1 cellular context compared by ENCODE assay signal in genomic region chr19:17555929-17556813, GRCh38.
A peak's percentile ranks its signal among the peaks of the same experiment; 100 is the strongest.
TF ChIP-seq lines count a peak whose summit lies in the region.

No MANE protein-coding gene starts in this region.

TF ChIP-seq in HepG2, 621 proteins besides CTCF, POLR2A, EP300 and RAD21 (continued from another document and continues in another):
- no peak for TF ChIP-seq ZNF260 (CRISPR knock-in tag; IDR thresholded peaks at IDR 0.05; ENCODE audit: borderline replicate concordance, low read depth)
- TF ChIP-seq HNRNPUL1 (IDR thresholded peaks at IDR 0.05; ENCODE audit: low read depth, low read length) = no peak
- no peak for TF ChIP-seq ZKSCAN5 (CRISPR knock-in tag; IDR thresholded peaks at IDR 0.05)
- 0 out of 2 replicates have a peak, but pooled peaks have one; percentile 39 for TF ChIP-seq PCBP1 (IDR thresholded peaks at IDR 0.05; ENCODE audit: borderline replicate concordance, low read depth, low read length)
- TF ChIP-seq ZNF30 (CRISPR knock-in tag; IDR thresholded peaks at IDR 0.05) = no peak
- TF ChIP-seq NFRKB (IDR thresholded peaks at IDR 0.05) = no peak
- TF ChIP-seq ELF1 (CRISPR knock-in tag; IDR thresholded peaks at IDR 0.05) = no peak
- no peak for TF ChIP-seq ATF6 (CRISPR knock-in tag; conservative IDR thresholded peaks at IDR 0.05)
- TF ChIP-seq, protein P1, sequence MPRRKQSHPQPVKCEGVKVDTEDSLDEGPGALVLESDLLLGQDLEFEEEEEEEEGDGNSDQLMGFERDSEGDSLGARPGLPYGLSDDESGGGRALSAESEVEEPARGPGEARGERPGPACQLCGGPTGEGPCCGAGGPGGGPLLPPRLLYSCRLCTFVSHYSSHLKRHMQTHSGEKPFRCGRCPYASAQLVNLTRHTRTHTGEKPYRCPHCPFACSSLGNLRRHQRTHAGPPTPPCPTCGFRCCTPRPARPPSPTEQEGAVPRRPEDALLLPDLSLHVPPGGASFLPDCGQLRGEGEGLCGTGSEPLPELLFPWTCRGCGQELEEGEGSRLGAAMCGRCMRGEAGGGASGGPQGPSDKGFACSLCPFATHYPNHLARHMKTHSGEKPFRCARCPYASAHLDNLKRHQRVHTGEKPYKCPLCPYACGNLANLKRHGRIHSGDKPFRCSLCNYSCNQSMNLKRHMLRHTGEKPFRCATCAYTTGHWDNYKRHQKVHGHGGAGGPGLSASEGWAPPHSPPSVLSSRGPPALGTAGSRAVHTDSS (CRISPR knock-in tag; conservative IDR thresholded peaks at IDR 0.05) = no peak
- TF ChIP-seq ZFP36L1 (CRISPR knock-in tag; IDR thresholded peaks at IDR 0.05) = no peak
- TF ChIP-seq HHEX (CRISPR knock-in tag; IDR thresholded peaks at IDR 0.05) = no peak
- TF ChIP-seq, protein P2, sequence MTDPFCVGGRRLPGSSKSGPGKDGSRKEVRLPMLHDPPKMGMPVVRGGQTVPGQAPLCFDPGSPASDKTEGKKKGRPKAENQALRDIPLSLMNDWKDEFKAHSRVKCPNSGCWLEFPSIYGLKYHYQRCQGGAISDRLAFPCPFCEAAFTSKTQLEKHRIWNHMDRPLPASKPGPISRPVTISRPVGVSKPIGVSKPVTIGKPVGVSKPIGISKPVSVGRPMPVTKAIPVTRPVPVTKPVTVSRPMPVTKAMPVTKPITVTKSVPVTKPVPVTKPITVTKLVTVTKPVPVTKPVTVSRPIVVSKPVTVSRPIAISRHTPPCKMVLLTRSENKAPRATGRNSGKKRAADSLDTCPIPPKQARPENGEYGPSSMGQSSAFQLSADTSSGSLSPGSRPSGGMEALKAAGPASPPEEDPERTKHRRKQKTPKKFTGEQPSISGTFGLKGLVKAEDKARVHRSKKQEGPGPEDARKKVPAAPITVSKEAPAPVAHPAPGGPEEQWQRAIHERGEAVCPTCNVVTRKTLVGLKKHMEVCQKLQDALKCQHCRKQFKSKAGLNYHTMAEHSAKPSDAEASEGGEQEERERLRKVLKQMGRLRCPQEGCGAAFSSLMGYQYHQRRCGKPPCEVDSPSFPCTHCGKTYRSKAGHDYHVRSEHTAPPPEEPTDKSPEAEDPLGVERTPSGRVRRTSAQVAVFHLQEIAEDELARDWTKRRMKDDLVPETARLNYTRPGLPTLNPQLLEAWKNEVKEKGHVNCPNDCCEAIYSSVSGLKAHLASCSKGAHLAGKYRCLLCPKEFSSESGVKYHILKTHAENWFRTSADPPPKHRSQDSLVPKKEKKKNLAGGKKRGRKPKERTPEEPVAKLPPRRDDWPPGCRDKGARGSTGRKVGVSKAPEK (CRISPR knock-in tag; IDR thresholded peaks at IDR 0.05; ENCODE audit: borderline replicate concordance) = no peak
- TF ChIP-seq ZNF503 (CRISPR knock-in tag; IDR thresholded peaks at IDR 0.05) = 0 out of 2 replicates have a peak, but pooled peaks have one; percentile 26
- no peak for TF ChIP-seq NFKB2 (CRISPR knock-in tag; IDR thresholded peaks at IDR 0.05; ENCODE audit: borderline replicate concordance)
- TF ChIP-seq ZKSCAN8 (CRISPR knock-in tag; IDR thresholded peaks at IDR 0.05; ENCODE audit: borderline replicate concordance) = no peak
- no peak for TF ChIP-seq ZNF766 (CRISPR knock-in tag; IDR thresholded peaks at IDR 0.05; ENCODE audit: borderline replicate concordance)
- no peak for TF ChIP-seq ZNF460 (CRISPR knock-in tag; IDR thresholded peaks at IDR 0.05; ENCODE audit: borderline replicate concordance)
- TF ChIP-seq, protein P3, sequence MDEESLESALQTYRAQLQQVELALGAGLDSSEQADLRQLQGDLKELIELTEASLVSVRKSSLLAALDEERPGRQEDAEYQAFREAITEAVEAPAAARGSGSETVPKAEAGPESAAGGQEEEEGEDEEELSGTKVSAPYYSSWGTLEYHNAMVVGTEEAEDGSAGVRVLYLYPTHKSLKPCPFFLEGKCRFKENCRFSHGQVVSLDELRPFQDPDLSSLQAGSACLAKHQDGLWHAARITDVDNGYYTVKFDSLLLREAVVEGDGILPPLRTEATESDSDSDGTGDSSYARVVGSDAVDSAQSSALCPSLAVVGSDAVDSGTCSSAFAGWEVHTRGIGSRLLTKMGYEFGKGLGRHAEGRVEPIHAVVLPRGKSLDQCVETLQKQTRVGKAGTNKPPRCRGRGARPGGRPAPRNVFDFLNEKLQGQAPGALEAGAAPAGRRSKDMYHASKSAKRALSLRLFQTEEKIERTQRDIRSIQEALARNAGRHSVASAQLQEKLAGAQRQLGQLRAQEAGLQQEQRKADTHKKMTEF (CRISPR knock-in tag; IDR thresholded peaks at IDR 0.05) = peak; percentile 16; the same call in 1 of the 2 replicates
- TF ChIP-seq ZFP36 (IDR thresholded peaks at IDR 0.05; ENCODE audit: borderline replicate concordance, low read depth, low read length, partially characterized antibody) = no peak
- TF ChIP-seq ZNF354B (CRISPR knock-in tag; IDR thresholded peaks at IDR 0.05) = no peak
- 0 out of 2 replicates have a peak, but pooled peaks have one; percentile 66 for TF ChIP-seq ZBTB7B (CRISPR knock-in tag; IDR thresholded peaks at IDR 0.05)
- TF ChIP-seq ZNF879 (CRISPR knock-in tag; IDR thresholded peaks at IDR 0.05) = no peak
- TF ChIP-seq, protein P4, sequence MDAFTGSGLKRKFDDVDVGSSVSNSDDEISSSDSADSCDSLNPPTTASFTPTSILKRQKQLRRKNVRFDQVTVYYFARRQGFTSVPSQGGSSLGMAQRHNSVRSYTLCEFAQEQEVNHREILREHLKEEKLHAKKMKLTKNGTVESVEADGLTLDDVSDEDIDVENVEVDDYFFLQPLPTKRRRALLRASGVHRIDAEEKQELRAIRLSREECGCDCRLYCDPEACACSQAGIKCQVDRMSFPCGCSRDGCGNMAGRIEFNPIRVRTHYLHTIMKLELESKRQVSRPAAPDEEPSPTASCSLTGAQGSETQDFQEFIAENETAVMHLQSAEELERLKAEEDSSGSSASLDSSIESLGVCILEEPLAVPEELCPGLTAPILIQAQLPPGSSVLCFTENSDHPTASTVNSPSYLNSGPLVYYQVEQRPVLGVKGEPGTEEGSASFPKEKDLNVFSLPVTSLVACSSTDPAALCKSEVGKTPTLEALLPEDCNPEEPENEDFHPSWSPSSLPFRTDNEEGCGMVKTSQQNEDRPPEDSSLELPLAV (CRISPR knock-in tag; conservative IDR thresholded peaks at IDR 0.05; ENCODE audit: low read depth) = no peak
- no peak for TF ChIP-seq ZNF841 (CRISPR knock-in tag; IDR thresholded peaks at IDR 0.05; ENCODE audit: borderline replicate concordance)
- TF ChIP-seq DNMT3B (CRISPR knock-in tag; conservative IDR thresholded peaks at IDR 0.05) = no peak
- TF ChIP-seq, protein P5, sequence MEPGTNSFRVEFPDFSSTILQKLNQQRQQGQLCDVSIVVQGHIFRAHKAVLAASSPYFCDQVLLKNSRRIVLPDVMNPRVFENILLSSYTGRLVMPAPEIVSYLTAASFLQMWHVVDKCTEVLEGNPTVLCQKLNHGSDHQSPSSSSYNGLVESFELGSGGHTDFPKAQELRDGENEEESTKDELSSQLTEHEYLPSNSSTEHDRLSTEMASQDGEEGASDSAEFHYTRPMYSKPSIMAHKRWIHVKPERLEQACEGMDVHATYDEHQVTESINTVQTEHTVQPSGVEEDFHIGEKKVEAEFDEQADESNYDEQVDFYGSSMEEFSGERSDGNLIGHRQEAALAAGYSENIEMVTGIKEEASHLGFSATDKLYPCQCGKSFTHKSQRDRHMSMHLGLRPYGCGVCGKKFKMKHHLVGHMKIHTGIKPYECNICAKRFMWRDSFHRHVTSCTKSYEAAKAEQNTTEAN (CRISPR knock-in tag; conservative IDR thresholded peaks at IDR 0.05) = no peak
- TF ChIP-seq, protein P6, sequence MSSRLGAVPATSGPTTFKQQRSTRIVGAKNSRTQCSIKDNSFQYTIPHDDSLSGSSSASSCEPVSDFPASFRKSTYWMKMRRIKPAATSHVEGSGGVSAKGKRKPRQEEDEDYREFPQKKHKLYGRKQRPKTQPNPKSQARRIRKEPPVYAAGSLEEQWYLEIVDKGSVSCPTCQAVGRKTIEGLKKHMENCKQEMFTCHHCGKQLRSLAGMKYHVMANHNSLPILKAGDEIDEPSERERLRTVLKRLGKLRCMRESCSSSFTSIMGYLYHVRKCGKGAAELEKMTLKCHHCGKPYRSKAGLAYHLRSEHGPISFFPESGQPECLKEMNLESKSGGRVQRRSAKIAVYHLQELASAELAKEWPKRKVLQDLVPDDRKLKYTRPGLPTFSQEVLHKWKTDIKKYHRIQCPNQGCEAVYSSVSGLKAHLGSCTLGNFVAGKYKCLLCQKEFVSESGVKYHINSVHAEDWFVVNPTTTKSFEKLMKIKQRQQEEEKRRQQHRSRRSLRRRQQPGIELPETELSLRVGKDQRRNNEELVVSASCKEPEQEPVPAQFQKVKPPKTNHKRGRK (CRISPR knock-in tag; IDR thresholded peaks at IDR 0.05) = no peak
- no peak for TF ChIP-seq ZNF121 (CRISPR knock-in tag; IDR thresholded peaks at IDR 0.05)
- TF ChIP-seq SSRP1 (CRISPR knock-in tag; IDR thresholded peaks at IDR 0.05) = no peak
- no peak for TF ChIP-seq ZNF678 (CRISPR knock-in tag; IDR thresholded peaks at IDR 0.05)
- no peak for TF ChIP-seq PAF1 (CRISPR knock-in tag; IDR thresholded peaks at IDR 0.05)
- no peak; the same call in 1 of the 2 replicates for TF ChIP-seq ZNF776 (CRISPR knock-in tag; IDR thresholded peaks at IDR 0.05)
- no peak for TF ChIP-seq ZBTB8A (CRISPR knock-in tag; IDR thresholded peaks at IDR 0.05; ENCODE audit: borderline replicate concordance, low read depth)
- TF ChIP-seq, protein P7, sequence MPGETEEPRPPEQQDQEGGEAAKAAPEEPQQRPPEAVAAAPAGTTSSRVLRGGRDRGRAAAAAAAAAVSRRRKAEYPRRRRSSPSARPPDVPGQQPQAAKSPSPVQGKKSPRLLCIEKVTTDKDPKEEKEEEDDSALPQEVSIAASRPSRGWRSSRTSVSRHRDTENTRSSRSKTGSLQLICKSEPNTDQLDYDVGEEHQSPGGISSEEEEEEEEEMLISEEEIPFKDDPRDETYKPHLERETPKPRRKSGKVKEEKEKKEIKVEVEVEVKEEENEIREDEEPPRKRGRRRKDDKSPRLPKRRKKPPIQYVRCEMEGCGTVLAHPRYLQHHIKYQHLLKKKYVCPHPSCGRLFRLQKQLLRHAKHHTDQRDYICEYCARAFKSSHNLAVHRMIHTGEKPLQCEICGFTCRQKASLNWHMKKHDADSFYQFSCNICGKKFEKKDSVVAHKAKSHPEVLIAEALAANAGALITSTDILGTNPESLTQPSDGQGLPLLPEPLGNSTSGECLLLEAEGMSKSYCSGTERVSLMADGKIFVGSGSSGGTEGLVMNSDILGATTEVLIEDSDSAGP (CRISPR knock-in tag; IDR thresholded peaks at IDR 0.05; ENCODE audit: borderline replicate concordance) = no peak; the same call in none of the 2 replicates
- TF ChIP-seq ZNF704 (CRISPR knock-in tag; IDR thresholded peaks at IDR 0.05; ENCODE audit: borderline replicate concordance) = no peak; the same call in 1 of the 2 replicates
- TF ChIP-seq MYNN (CRISPR knock-in tag; IDR thresholded peaks at IDR 0.05; ENCODE audit: low read depth) = no peak
- TF ChIP-seq KLF6 (CRISPR knock-in tag; IDR thresholded peaks at IDR 0.05) = no peak
- TF ChIP-seq ZNF660 (CRISPR knock-in tag; IDR thresholded peaks at IDR 0.05; ENCODE audit: borderline replicate concordance, low read depth) = no peak
- no peak for TF ChIP-seq ZNF292 (CRISPR knock-in tag; IDR thresholded peaks at IDR 0.05; ENCODE audit: borderline replicate concordance, low read depth)
- TF ChIP-seq MNT (IDR thresholded peaks at IDR 0.05) = no peak
- 0 out of 2 replicates have a peak, but pooled peaks have one; percentile 43 for TF ChIP-seq ZNF124 (CRISPR knock-in tag; IDR thresholded peaks at IDR 0.05)
- TF ChIP-seq KMT2A (CRISPR knock-in tag; IDR thresholded peaks at IDR 0.05) = no peak
- TF ChIP-seq MTA1 (CRISPR knock-in tag; IDR thresholded peaks at IDR 0.05; ENCODE audit: borderline replicate concordance) = peak; percentile 66; the same call in 1 of the 2 replicates
- peak; percentile 7; the same call in 1 of the 2 replicates for TF ChIP-seq ZNF263 (CRISPR knock-in tag; IDR thresholded peaks at IDR 0.05)
- peak; percentile 45; the same call in 1 of the 2 replicates for TF ChIP-seq ZFP90 (CRISPR knock-in tag; IDR thresholded peaks at IDR 0.05; ENCODE audit: borderline replicate concordance)
